In genomic region chr12:85036736-85037135, GRCh38 we compare ENCODE assay signal across 9 cellular contexts. TPM values are rescaled to one million over a fixed set of nuclear protein-coding genes. Genes with fewer than 3 reads are reported as not detected.
A peak's percentile ranks its signal among the peaks of the same experiment; 100 is the strongest.
DNase-seq lines count a peak whose midpoint lies in the region; ATAC-seq and TF ChIP-seq lines count a peak whose summit lies in the region.
"Had no signal": no experiment of that assay in that cellular context is flagged by ENCODE, and none has a peak within 500 bp of the region (broad histone marks: within the 10 kb centered on the region; RNA-seq: fewer than 3 reads in every experiment).

No MANE protein-coding gene starts in this region.

- no peaks in the 10 kb centered on the region for H3K36me3 ChIP-seq in tibial artery

- no peak for ATAC-seq in activated T-cell treated with anti-CD3 and anti-CD28 coated beads, Interleukin-2, amount 50 U/mL, for 72 hours (replicated peaks in 1 of 2)
- ATAC-seq in T-helper 17 cell (peak; percentile 58), GM21423 (IDR thresholded peaks at IDR 0.05; ENCODE audit: unreplicated experiment) (no peak)

- DNase-seq in activated T-cell treated with anti-CD3 and anti-CD28 coated beads, Interleukin-2, amount 50 U/mL, for 72 hours = no peak
- no peak for DNase-seq in activated T-cell treated with anti-CD3 and anti-CD28 coated beads, Interleukin-2, amount 50 U/mL, for 1 hour
- DNase-seq in T-helper 17 cell (no peak), tibial artery (no peak), ecto neural progenitor cell (ENCODE audit: low spot score) (no peak), cerebellar nuclear complex (lab: John Stamatoyannopoulos, UW) (no peak)

- H3K4me3 ChIP-seq in iPS-18c (ENCODE audit: insufficient read depth, low read depth, low read length) = peak overlapping the region; percentile 95
- peak overlapping the region; percentile 29 to 43 for H3K4me3 ChIP-seq in tibial artery

- no peak overlapping the region for H3K27ac ChIP-seq in tibial artery

- H3K36me3 Mint-ChIP-seq in activated T-cell treated with anti-CD3 and anti-CD28 coated beads, Interleukin-2, amount 50 U/mL, for 72 hours (ENCODE audit: insufficient read depth in 2 of 2) = no peaks in the 10 kb centered on the region
- H3K36me3 Mint-ChIP-seq in T-helper 17 cell (ENCODE audit: low read depth) = no peaks in the 10 kb centered on the region

- H3K9me3 ChIP-seq in T-helper 17 cell (ENCODE audit: control insufficient read depth, low read length, poor library complexity, severe bottlenecking) (no peaks in the 10 kb centered on the region), iPS-18c (ENCODE audit: control insufficient read depth, insufficient read depth, low read length) (no peaks in the 10 kb centered on the region), tibial artery (no peaks in the 10 kb centered on the region)

- H3K27me3 Mint-ChIP-seq in activated T-cell treated with anti-CD3 and anti-CD28 coated beads, Interleukin-2, amount 50 U/mL, for 72 hours (ENCODE audit: low read depth) = peaks cover 19% of the 10 kb centered on the region
- peaks cover 8% of the 10 kb centered on the region for H3K27me3 Mint-ChIP-seq in T-helper 17 cell

- no peak for TF ChIP-seq CTCF in tibial artery (IDR thresholded peaks at IDR 0.05)

- peaks cover 6% of the 10 kb centered on the region for H3K4me1 Mint-ChIP-seq in activated T-cell treated with anti-CD3 and anti-CD28 coated beads, Interleukin-2, amount 50 U/mL, for 72 hours (ENCODE audit: low read depth)
- peaks cover 5% of the 10 kb centered on the region for H3K4me1 Mint-ChIP-seq in T-helper 17 cell

- peaks cover 0 to 4% of the 10 kb centered on the region in 2 donors for H3K27me3 ChIP-seq in tibial artery

- H3K9me3 Mint-ChIP-seq in activated T-cell treated with anti-CD3 and anti-CD28 coated beads, Interleukin-2, amount 50 U/mL, for 72 hours = no peaks in the 10 kb centered on the region
- H3K9me3 Mint-ChIP-seq: dendritic cell treated with granulocyte-macrophage colony-stimulating factor and Interleukin-4, amounts not matched to agents 40 ng/mL and 50 ng/mL, for 4 days had no signal

- intact Hi-C loops in tibial artery (cut with DNase I; ENCODE audit: low total_unique reads) = loop anchor here (10.0 kb wide), 1 partner anchor 162 kb away; no protein-coding TSS in a partner anchor

- H3K4me3 Mint-ChIP-seq in activated T-cell treated with anti-CD3 and anti-CD28 coated beads, Interleukin-2, amount 50 U/mL, for 72 hours = peak overlapping the region; percentile 81 to 88
- peak overlapping the region; percentile 77 for H3K4me3 Mint-ChIP-seq in T-helper 17 cell
- H3K4me3 Mint-ChIP-seq: dendritic cell treated with granulocyte-macrophage colony-stimulating factor and Interleukin-4, amounts not matched to agents 40 ng/mL and 50 ng/mL, for 4 days had no signal

- peaks cover 0 to 12% (median 2%) of the 10 kb centered on the region in 4 donors for H3K4me1 ChIP-seq in tibial artery

- H3K27ac Mint-ChIP-seq in activated T-cell treated with anti-CD3 and anti-CD28 coated beads, Interleukin-2, amount 50 U/mL, for 72 hours = no peak overlapping the region
- H3K27ac Mint-ChIP-seq in T-helper 17 cell = no peak overlapping the region
- H3K27ac Mint-ChIP-seq: dendritic cell treated with granulocyte-macrophage colony-stimulating factor and Interleukin-4, amounts not matched to agents 40 ng/mL and 50 ng/mL, for 4 days had no signal

RNA-seq across cellular contexts. Expression of gene LRRIQ1, which starts 0.6 kb away (rescaled TPM):
- total RNA-seq in activated T-cell treated with anti-CD3 and anti-CD28 coated beads, Interleukin-2, amount 50 U/mL, for 72 hours = not detected
- total RNA-seq in T-helper 17 cell = not detected

RNA-seq across cellular contexts. Expression of gene TSPAN19, which starts 0.7 kb away (rescaled TPM):
- not detected for total RNA-seq in activated T-cell treated with anti-CD3 and anti-CD28 coated beads, Interleukin-2, amount 50 U/mL, for 72 hours
- total RNA-seq in T-helper 17 cell = not detected
